22 cellular contexts compared by ENCODE assay signal in genomic region chr5:149028984-149029383, GRCh38.
"Had no signal": no experiment of that assay in that cellular context is flagged by ENCODE, and none has a peak within 500 bp of the region (broad histone marks: within the 10 kb centered on the region; RNA-seq: fewer than 3 reads in every experiment).

No MANE protein-coding gene starts in this region.

- H3K27me3 Mint-ChIP-seq: naive thymus-derived CD4-positive, alpha-beta T cell; stimulated activated memory B cell treated with anti-CD40 and anti-IgM and Interleukin-4, amounts not matched to agents 10 μg/mL and 1 μg/mL and 100 μg/mL, for 72 hours; stimulated activated naive CD8-positive, alpha-beta T cell treated with anti-CD3 and anti-CD28 coated beads, Interleukin-15, Interleukin-2, amounts not matched to agents 100 ng/mL and 50 ng/mL, for 24 hours had no signal

- H3K4me1 ChIP-seq: spleen, testis, tibial nerve, upper lobe of right lung had no signal

- H3K27ac ChIP-seq: epithelial cell of prostate, esophagus muscularis mucosa, heart left ventricle, spleen, testis, tibial nerve, upper lobe of right lung had no signal

- DNase-seq: cortex of kidney; effector memory CD4-positive, alpha-beta T cell; heart left ventricle; hippocampal formation; left colon; left ventricle myocardium superior; naive thymus-derived CD4-positive, alpha-beta T cell; nephron progenitor cell; posterior cingulate gyrus; spleen; stimulated activated CD4-positive, alpha-beta T cell treated with anti-CD3 and anti-CD28 coated beads, Interleukin-15, amount 100 ng/mL, for 24 hours; stimulated activated CD4-positive, alpha-beta T cell treated with anti-CD3 and anti-CD28 coated beads, Interleukin-1b, Interleukin-23, amount 100 ng/mL, for 48 hours; stimulated activated CD4-positive, alpha-beta T cell treated with anti-CD3 and anti-CD28 coated beads, Interleukin-4, amount 100 ng/mL, for 24 hours; testis; upper lobe of right lung had no signal

- H3K4me3 ChIP-seq: esophagus muscularis mucosa, heart left ventricle, lung, spleen, testis, tibial nerve, upper lobe of right lung had no signal

- H3K9me3 ChIP-seq: esophagus muscularis mucosa, heart left ventricle, spleen, testis, tibial nerve, upper lobe of right lung had no signal

- H3K4me1 Mint-ChIP-seq: stimulated activated memory B cell treated with anti-CD40 and anti-IgM and Interleukin-4, amounts not matched to agents 10 μg/mL and 1 μg/mL and 100 μg/mL, for 72 hours had no signal

- H3K36me3 ChIP-seq: spleen, upper lobe of right lung had no signal

- H3K4me3 Mint-ChIP-seq: naive thymus-derived CD4-positive, alpha-beta T cell; nephron progenitor cell; stimulated activated memory B cell treated with anti-CD40 and anti-IgM and Interleukin-4, amounts not matched to agents 10 μg/mL and 1 μg/mL and 100 μg/mL, for 72 hours; stimulated activated naive CD8-positive, alpha-beta T cell treated with anti-CD3 and anti-CD28 coated beads, Interleukin-15, Interleukin-2, amounts not matched to agents 100 ng/mL and 50 ng/mL, for 24 hours had no signal

- H3K27ac Mint-ChIP-seq: naive thymus-derived CD4-positive, alpha-beta T cell; nephron progenitor cell; stimulated activated memory B cell treated with anti-CD40 and anti-IgM and Interleukin-4, amounts not matched to agents 10 μg/mL and 1 μg/mL and 100 μg/mL, for 72 hours; stimulated activated naive CD8-positive, alpha-beta T cell treated with anti-CD3 and anti-CD28 coated beads, Interleukin-15, Interleukin-2, amounts not matched to agents 100 ng/mL and 50 ng/mL, for 24 hours had no signal

- ATAC-seq: heart left ventricle; left colon; left ventricle myocardium superior; naive thymus-derived CD4-positive, alpha-beta T cell; sciatic nerve; stimulated activated memory B cell treated with anti-CD40 and anti-IgM and Interleukin-4, amounts not matched to agents 10 μg/mL and 1 μg/mL and 100 μg/mL, for 72 hours had no signal

- H3K9me3 Mint-ChIP-seq: naive thymus-derived CD4-positive, alpha-beta T cell; nephron progenitor cell; stimulated activated memory B cell treated with anti-CD40 and anti-IgM and Interleukin-4, amounts not matched to agents 10 μg/mL and 1 μg/mL and 100 μg/mL, for 72 hours; stimulated activated naive CD8-positive, alpha-beta T cell treated with anti-CD3 and anti-CD28 coated beads, Interleukin-15, Interleukin-2, amounts not matched to agents 100 ng/mL and 50 ng/mL, for 24 hours had no signal

- H3K27me3 ChIP-seq: esophagus muscularis mucosa, heart left ventricle, spleen, testis, tibial nerve, upper lobe of right lung had no signal
